Comparison of ENCODE assay signal across 1 cellular context in the genomic region with DNA sequence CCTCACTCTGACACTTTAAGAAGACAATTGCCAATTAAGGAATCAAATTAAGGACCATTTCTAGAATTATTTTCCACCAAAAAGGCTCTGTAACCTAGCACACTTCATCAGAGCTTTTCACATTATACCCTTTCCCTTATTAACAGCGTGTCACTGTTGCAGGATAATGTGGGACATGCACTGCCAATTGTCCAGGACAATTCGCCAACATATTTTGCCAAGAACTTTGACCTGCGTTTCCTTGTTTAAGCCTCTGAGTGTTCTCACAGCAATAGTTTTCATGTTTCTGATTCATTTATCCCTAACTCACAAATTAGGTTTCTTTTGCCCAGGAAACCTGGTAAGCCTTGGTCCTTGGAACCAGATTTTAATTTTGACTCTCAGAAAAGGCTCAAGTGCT.
TF ChIP-seq lines count a peak whose summit lies in the region.

No MANE protein-coding gene starts in this region.

TF ChIP-seq in endothelial cell of umbilical vein, 7 proteins besides CTCF, POLR2A, EP300 and RAD21 (continued from another document):
- TF ChIP-seq, protein P1, sequence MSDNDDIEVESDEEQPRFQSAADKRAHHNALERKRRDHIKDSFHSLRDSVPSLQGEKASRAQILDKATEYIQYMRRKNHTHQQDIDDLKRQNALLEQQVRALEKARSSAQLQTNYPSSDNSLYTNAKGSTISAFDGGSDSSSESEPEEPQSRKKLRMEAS (IDR thresholded peaks at IDR 0.05; ENCODE audit: insufficient read depth, insufficient read length): no peak
- TF ChIP-seq GATA2 (IDR thresholded peaks at IDR 0.05; ENCODE audit: insufficient read depth, insufficient read length, low read depth, low read length) (no peak), POLR2AphosphoS5 (IDR thresholded peaks at IDR 0.05; ENCODE audit: insufficient read depth, low read depth, low read length) (no peak)
